ENCODE assay signal across 22 cellular contexts in genomic region chr16:84963046-84963445, GRCh38.
"Had no signal": no experiment of that assay in that cellular context is flagged by ENCODE, and none has a peak within 500 bp of the region (broad histone marks: within the 10 kb centered on the region; RNA-seq: fewer than 3 reads in every experiment).

No MANE protein-coding gene starts in this region.

- H3K27me3 Mint-ChIP-seq: activated naive CD8-positive, alpha-beta T cell treated with anti-CD3 and anti-CD28 coated beads for 36 hours had no signal

- H3K9me3 Mint-ChIP-seq: activated naive CD8-positive, alpha-beta T cell treated with anti-CD3 and anti-CD28 coated beads for 36 hours; stimulated activated naive B cell treated with anti-CD40 and anti-IgM and Interleukin-4, amounts not matched to agents 10 μg/mL and 1 μg/mL and 100 μg/mL, for 72 hours; T-cell had no signal

- H3K4me3 ChIP-seq: coronary artery, esophagus muscularis mucosa, thoracic aorta, upper lobe of right lung had no signal

- H3K4me1 Mint-ChIP-seq: activated naive CD8-positive, alpha-beta T cell treated with anti-CD3 and anti-CD28 coated beads for 36 hours; T-cell had no signal

- H3K36me3 ChIP-seq: esophagus muscularis mucosa, thoracic aorta, upper lobe of right lung had no signal

- H3K27ac Mint-ChIP-seq: activated CD4-positive, alpha-beta memory T cell treated with anti-CD3 and anti-CD28 coated beads for 36 hours; activated naive CD8-positive, alpha-beta T cell treated with anti-CD3 and anti-CD28 coated beads for 36 hours; progenitor cell of endocrine pancreas; stimulated activated naive B cell treated with anti-CD40 and anti-IgM and Interleukin-4, amounts not matched to agents 10 μg/mL and 1 μg/mL and 100 μg/mL, for 72 hours; T-cell had no signal

- H3K4me1 ChIP-seq: esophagus muscularis mucosa, upper lobe of right lung had no signal

- H3K27me3 ChIP-seq: esophagus muscularis mucosa, upper lobe of right lung had no signal

- ATAC-seq: left ventricle myocardium superior; stimulated activated naive B cell treated with anti-CD40 and anti-IgM and Interleukin-4, amounts not matched to agents 10 μg/mL and 1 μg/mL and 100 μg/mL, for 72 hours; T-cell; upper lobe of right lung had no signal

- H3K36me3 Mint-ChIP-seq: activated CD4-positive, alpha-beta memory T cell treated with anti-CD3 and anti-CD28 coated beads for 36 hours; activated naive CD8-positive, alpha-beta T cell treated with anti-CD3 and anti-CD28 coated beads for 36 hours; stimulated activated naive B cell treated with anti-CD40 and anti-IgM and Interleukin-4, amounts not matched to agents 10 μg/mL and 1 μg/mL and 100 μg/mL, for 72 hours; T-cell had no signal

- H3K9me3 ChIP-seq: esophagus muscularis mucosa, thoracic aorta, upper lobe of right lung had no signal

- H3K27ac ChIP-seq: coronary artery, esophagus muscularis mucosa, thoracic aorta, upper lobe of right lung had no signal

- DNase-seq: activated CD4-positive, alpha-beta memory T cell treated with anti-CD3 and anti-CD28 coated beads for 36 hours; activated CD4-positive, alpha-beta T cell treated with anti-CD3 and anti-CD28 coated beads for 4 hours; activated CD4-positive, CD25-positive, alpha-beta regulatory T cell; activated naive CD4-positive, alpha-beta T cell treated with Interleukin-2 at 50 U/mL for 16 hours; activated naive CD8-positive, alpha-beta T cell treated with anti-CD3 and anti-CD28 coated beads for 36 hours; activated T-cell treated with anti-CD3 and anti-CD28 coated beads, Interleukin-2, amount 50 U/mL, for 48 hours; amniotic stem cell; glutamatergic neuron; hippocampal formation; left ventricle myocardium superior; mammary epithelial cell; midbrain; retina; stimulated activated CD4-positive, alpha-beta T cell treated with anti-CD3 and anti-CD28 coated beads, Interleukin-2, amount 100 ng/mL, for 24 hours; stimulated activated naive B cell treated with anti-CD40 and anti-IgM and Interleukin-4, amounts not matched to agents 10 μg/mL and 1 μg/mL and 100 μg/mL, for 72 hours; T-cell; T1000; upper lobe of right lung had no signal

- H3K4me3 Mint-ChIP-seq: activated CD4-positive, alpha-beta memory T cell treated with anti-CD3 and anti-CD28 coated beads for 36 hours; activated naive CD8-positive, alpha-beta T cell treated with anti-CD3 and anti-CD28 coated beads for 36 hours; stimulated activated naive B cell treated with anti-CD40 and anti-IgM and Interleukin-4, amounts not matched to agents 10 μg/mL and 1 μg/mL and 100 μg/mL, for 72 hours; T-cell had no signal
